Comparison of ENCODE assay signal across 9 cellular contexts in genomic region chr3:183823963-183824362, GRCh38. TPM values are rescaled to one million over a fixed set of nuclear protein-coding genes. Genes with fewer than 3 reads are reported as not detected.
DNase-seq lines count a peak whose midpoint lies in the region; ATAC-seq lines count a peak whose summit lies in the region.
"Had no signal": no experiment of that assay in that cellular context is flagged by ENCODE, and none has a peak within 500 bp of the region (broad histone marks: within the 10 kb centered on the region; RNA-seq: fewer than 3 reads in every experiment).

No MANE protein-coding gene starts in this region.

- ATAC-seq in naive thymus-derived CD4-positive, alpha-beta T cell = no peak
- ATAC-seq in HG02870 (IDR thresholded peaks at IDR 0.05; ENCODE audit: unreplicated experiment) = no peak
- ATAC-seq in HG03432 (IDR thresholded peaks at IDR 0.05; ENCODE audit: unreplicated experiment) = no peak

- DNase-seq in DMS79 (lab: John Stamatoyannopoulos, UW) (peak; percentile 62), MG63 (no peak), NCI-H1048 (lab: John Stamatoyannopoulos, UW) (no peak), NOMO-1 treated with dmso at 0.1 percent for 144 hours (lab: John Stamatoyannopoulos, UW; ENCODE audit: unreplicated experiment) (no peak)
- DNase-seq in activated CD4-positive, alpha-beta memory T cell treated with anti-CD3 and anti-CD28 coated beads, Interleukin-2, amount 10 ng/mL, durations not matched to agents 7 days and 5 days = no peak
- no peak for DNase-seq in naive thymus-derived CD4-positive, alpha-beta T cell

- H3K4me1 Mint-ChIP-seq in activated CD4-positive, alpha-beta memory T cell treated with anti-CD3 and anti-CD28 coated beads, Interleukin-2, amount 10 ng/mL, durations not matched to agents 7 days and 5 days = peaks cover 12% of the 10 kb centered on the region
- peaks cover 5 to 15% (median 14%) of the 10 kb centered on the region in 7 donors for H3K4me1 Mint-ChIP-seq in naive thymus-derived CD4-positive, alpha-beta T cell

- no peaks in the 10 kb centered on the region for H3K9me3 Mint-ChIP-seq in activated CD4-positive, alpha-beta memory T cell treated with anti-CD3 and anti-CD28 coated beads, Interleukin-2, amount 10 ng/mL, durations not matched to agents 7 days and 5 days
- peaks cover 0 to 4% (median 0%) of the 10 kb centered on the region in 11 donors for H3K9me3 Mint-ChIP-seq in naive thymus-derived CD4-positive, alpha-beta T cell

- H3K4me3 Mint-ChIP-seq in activated CD4-positive, alpha-beta memory T cell treated with anti-CD3 and anti-CD28 coated beads, Interleukin-2, amount 10 ng/mL, durations not matched to agents 7 days and 5 days = peak overlapping the region; percentile 53
- H3K4me3 Mint-ChIP-seq in naive thymus-derived CD4-positive, alpha-beta T cell = peak overlapping the region; percentile 69 to 90 (median 82)

- H3K27ac ChIP-seq in naive thymus-derived CD4-positive, alpha-beta T cell (ENCODE audit: low read depth, low read length) = no peak overlapping the region
- H3K27ac ChIP-seq: ascending aorta had no signal

- no peaks in the 10 kb centered on the region for H3K27me3 ChIP-seq in MG63
- no peaks in the 10 kb centered on the region for H3K27me3 ChIP-seq in naive thymus-derived CD4-positive, alpha-beta T cell (ENCODE audit: control insufficient read depth in 2 of 2, insufficient read depth in 2 of 2, low read length in 2 of 2)
- H3K27me3 ChIP-seq: ascending aorta had no signal

- CTCF ChIA-PET in activated CD4-positive, alpha-beta memory T cell treated with anti-CD3 and anti-CD28 coated beads, Interleukin-2, amount 10 ng/mL, durations not matched to agents 7 days and 5 days (lab: Charles Lee) = interaction anchor here (3.0 kb wide), 1 partner anchor 61 kb away, joined by 11 read pairs; the partner anchor contains the start of gene PARL
- CTCF ChIA-PET in naive thymus-derived CD4-positive, alpha-beta T cell (lab: Charles Lee) = no interaction called here

- peaks cover 13% of the 10 kb centered on the region for H3K27me3 Mint-ChIP-seq in activated CD4-positive, alpha-beta memory T cell treated with anti-CD3 and anti-CD28 coated beads, Interleukin-2, amount 10 ng/mL, durations not matched to agents 7 days and 5 days
- H3K27me3 Mint-ChIP-seq in naive thymus-derived CD4-positive, alpha-beta T cell = peaks cover 0 to 22% (median 0%) of the 10 kb centered on the region in 5 donors

- no peaks in the 10 kb centered on the region for H3K36me3 Mint-ChIP-seq in activated CD4-positive, alpha-beta memory T cell treated with anti-CD3 and anti-CD28 coated beads, Interleukin-2, amount 10 ng/mL, durations not matched to agents 7 days and 5 days (ENCODE audit: low read depth)
- peaks cover 0 to 3% (median 0%) of the 10 kb centered on the region in 5 donors for H3K36me3 Mint-ChIP-seq in naive thymus-derived CD4-positive, alpha-beta T cell

- intact Hi-C loops in naive thymus-derived CD4-positive, alpha-beta T cell (cut with micrococcal nuclease) = no loop called here

- POLR2A ChIA-PET in activated CD4-positive, alpha-beta memory T cell treated with anti-CD3 and anti-CD28 coated beads, Interleukin-2, amount 10 ng/mL, durations not matched to agents 7 days and 5 days (lab: Charles Lee) = interaction anchor here (2.1 kb wide), 1 partner anchor 8 kb away, joined by 6 read pairs; no protein-coding TSS in a partner anchor
- POLR2A ChIA-PET in naive thymus-derived CD4-positive, alpha-beta T cell (lab: Charles Lee) = no interaction called here

- peaks cover 12% of the 10 kb centered on the region; the same call in 1 of the 2 replicates for H3K36me3 ChIP-seq in MG63
- peaks cover 0 to under 1% (median 0%) of the 10 kb centered on the region in 3 experiments for H3K36me3 ChIP-seq in naive thymus-derived CD4-positive, alpha-beta T cell (ENCODE audit: control insufficient read depth in 2 of 3, insufficient read depth in 3 of 3, low read length in 3 of 3)

- H3K27ac Mint-ChIP-seq in activated CD4-positive, alpha-beta memory T cell treated with anti-CD3 and anti-CD28 coated beads, Interleukin-2, amount 10 ng/mL, durations not matched to agents 7 days and 5 days = no peak overlapping the region
- H3K27ac Mint-ChIP-seq in naive thymus-derived CD4-positive, alpha-beta T cell = peak overlapping the region in 7 of 9 donors; percentile 14 to 73 (median 32)

- H3K9me3 ChIP-seq in MG63 = no peaks in the 10 kb centered on the region
- H3K9me3 ChIP-seq in naive thymus-derived CD4-positive, alpha-beta T cell (ENCODE audit: control insufficient read depth in 2 of 3, low read length in 3 of 3) = no peaks in the 10 kb centered on the region
- H3K9me3 ChIP-seq: ascending aorta had no signal

- peak overlapping the region; percentile 51 for H3K4me3 ChIP-seq in MG63
- H3K4me3 ChIP-seq in naive thymus-derived CD4-positive, alpha-beta T cell (ENCODE audit: low read length) = no peak overlapping the region

- peaks cover 7 to 11% of the 10 kb centered on the region in 2 donors for H3K4me1 ChIP-seq in naive thymus-derived CD4-positive, alpha-beta T cell (ENCODE audit: control insufficient read depth in 2 of 2, insufficient read depth in 2 of 2, low read length in 2 of 2)

RNA-seq across cellular contexts. Expression of gene MAP6D1, which starts 1.4 kb away (rescaled TPM):
- total RNA-seq in MG63 (2014; rRNA removed; shearing (Covaris generic); ENCODE audit: low replicate concordance) = 3.1 TPM in 1 of 2 replicates, not detected in the other
- under 1 TPM in 1 of 2 experiments, not detected in 1; 0.55 TPM for total RNA-seq in activated CD4-positive, alpha-beta memory T cell treated with anti-CD3 and anti-CD28 coated beads, Interleukin-2, amount 10 ng/mL, durations not matched to agents 7 days and 5 days
- 1 to 10 TPM in 3 of 5 experiments, under 1 TPM in 2; 0.81 to 2.9 (median 1.2) TPM for total RNA-seq in naive thymus-derived CD4-positive, alpha-beta T cell
- not detected for polyA plus RNA-seq in naive thymus-derived CD4-positive, alpha-beta T cell
- total RNA-seq: ascending aorta had no signal
